1 cellular context compared by ENCODE assay signal in the genomic region with DNA sequence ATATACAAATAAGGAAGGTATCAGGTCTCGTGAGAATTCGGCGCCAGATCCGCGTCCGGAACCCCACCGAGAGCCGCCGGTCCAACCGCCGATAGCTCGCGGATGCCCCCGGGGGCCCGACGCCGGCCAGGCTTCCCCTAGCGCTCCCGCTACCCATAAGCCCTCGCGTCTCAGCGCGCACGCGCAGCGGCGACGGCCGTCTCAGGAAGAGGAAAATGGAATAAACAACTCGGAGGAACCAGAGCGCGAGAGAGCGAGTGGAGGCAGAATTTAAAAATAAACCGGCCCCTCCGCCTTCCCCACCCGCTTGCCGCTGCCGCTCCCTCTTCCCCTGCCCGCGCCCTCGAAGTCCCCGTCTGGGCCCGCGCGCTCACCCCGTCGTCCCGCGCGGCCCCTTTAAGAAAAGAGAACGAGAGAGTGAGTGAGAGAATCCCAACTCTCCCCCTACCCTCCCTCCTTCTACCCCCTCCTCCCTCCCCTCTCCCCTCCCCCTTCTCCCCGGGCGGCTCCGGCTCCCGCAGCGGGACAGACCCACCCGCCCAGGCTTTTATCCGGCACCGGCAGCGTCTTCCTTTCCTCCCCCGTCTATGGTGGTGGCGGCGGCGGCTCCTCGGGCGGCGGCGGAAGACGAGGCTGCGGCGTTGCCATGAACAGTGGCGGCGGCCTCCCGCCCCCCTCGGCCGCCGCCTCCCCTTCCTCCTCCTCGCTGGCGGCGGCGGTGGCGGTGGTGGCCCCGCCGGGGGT.
TF ChIP-seq lines count a peak whose summit lies in the region.

A gene with protein sequence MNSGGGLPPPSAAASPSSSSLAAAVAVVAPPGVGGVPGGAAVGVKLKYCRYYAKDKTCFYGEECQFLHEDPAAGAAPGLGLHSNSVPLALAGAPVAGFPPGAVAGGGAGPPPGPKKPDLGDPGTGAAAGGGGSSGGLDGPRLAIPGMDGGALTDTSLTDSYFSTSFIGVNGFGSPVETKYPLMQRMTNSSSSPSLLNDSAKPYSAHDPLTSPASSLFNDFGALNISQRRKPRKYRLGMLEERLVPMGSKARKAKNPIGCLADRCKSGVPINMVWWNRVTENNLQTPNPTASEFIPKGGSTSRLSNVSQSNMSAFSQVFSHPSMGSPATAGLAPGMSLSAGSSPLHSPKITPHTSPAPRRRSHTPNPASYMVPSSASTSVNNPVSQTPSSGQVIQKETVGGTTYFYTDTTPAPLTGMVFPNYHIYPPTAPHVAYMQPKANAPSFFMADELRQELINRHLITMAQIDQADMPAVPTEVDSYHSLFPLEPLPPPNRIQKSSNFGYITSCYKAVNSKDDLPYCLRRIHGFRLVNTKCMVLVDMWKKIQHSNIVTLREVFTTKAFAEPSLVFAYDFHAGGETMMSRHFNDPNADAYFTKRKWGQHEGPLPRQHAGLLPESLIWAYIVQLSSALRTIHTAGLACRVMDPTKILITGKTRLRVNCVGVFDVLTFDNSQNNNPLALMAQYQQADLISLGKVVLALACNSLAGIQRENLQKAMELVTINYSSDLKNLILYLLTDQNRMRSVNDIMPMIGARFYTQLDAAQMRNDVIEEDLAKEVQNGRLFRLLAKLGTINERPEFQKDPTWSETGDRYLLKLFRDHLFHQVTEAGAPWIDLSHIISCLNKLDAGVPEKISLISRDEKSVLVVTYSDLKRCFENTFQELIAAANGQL (plus strand): TSS at position 534 of the 744 bp plus-strand sequence. CDS start 113 bp downstream, at position 647.

TF ChIP-seq in SK-N-SH, 30 proteins besides CTCF, POLR2A, EP300 and RAD21 (continued from another document):
- TF ChIP-seq, protein P1, sequence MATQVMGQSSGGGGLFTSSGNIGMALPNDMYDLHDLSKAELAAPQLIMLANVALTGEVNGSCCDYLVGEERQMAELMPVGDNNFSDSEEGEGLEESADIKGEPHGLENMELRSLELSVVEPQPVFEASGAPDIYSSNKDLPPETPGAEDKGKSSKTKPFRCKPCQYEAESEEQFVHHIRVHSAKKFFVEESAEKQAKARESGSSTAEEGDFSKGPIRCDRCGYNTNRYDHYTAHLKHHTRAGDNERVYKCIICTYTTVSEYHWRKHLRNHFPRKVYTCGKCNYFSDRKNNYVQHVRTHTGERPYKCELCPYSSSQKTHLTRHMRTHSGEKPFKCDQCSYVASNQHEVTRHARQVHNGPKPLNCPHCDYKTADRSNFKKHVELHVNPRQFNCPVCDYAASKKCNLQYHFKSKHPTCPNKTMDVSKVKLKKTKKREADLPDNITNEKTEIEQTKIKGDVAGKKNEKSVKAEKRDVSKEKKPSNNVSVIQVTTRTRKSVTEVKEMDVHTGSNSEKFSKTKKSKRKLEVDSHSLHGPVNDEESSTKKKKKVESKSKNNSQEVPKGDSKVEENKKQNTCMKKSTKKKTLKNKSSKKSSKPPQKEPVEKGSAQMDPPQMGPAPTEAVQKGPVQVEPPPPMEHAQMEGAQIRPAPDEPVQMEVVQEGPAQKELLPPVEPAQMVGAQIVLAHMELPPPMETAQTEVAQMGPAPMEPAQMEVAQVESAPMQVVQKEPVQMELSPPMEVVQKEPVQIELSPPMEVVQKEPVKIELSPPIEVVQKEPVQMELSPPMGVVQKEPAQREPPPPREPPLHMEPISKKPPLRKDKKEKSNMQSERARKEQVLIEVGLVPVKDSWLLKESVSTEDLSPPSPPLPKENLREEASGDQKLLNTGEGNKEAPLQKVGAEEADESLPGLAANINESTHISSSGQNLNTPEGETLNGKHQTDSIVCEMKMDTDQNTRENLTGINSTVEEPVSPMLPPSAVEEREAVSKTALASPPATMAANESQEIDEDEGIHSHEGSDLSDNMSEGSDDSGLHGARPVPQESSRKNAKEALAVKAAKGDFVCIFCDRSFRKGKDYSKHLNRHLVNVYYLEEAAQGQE (IDR thresholded peaks at IDR 0.05; ENCODE audit: low read depth, low read length) = peak; percentile 24; the same call in 1 of the 2 replicates
- TF ChIP-seq NFIC (IDR thresholded peaks at IDR 0.05; ENCODE audit: borderline replicate concordance) = no peak
- peak; percentile 76 for TF ChIP-seq ELF1 (IDR thresholded peaks at IDR 0.05)
- TF ChIP-seq, protein P2, sequence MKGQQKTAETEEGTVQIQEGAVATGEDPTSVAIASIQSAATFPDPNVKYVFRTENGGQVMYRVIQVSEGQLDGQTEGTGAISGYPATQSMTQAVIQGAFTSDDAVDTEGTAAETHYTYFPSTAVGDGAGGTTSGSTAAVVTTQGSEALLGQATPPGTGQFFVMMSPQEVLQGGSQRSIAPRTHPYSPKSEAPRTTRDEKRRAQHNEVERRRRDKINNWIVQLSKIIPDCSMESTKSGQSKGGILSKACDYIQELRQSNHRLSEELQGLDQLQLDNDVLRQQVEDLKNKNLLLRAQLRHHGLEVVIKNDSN (IDR thresholded peaks at IDR 0.05; ENCODE audit: borderline replicate concordance, low read depth) = no peak
- peak; percentile 27; the same call in 1 of the 2 replicates for TF ChIP-seq SIN3A (IDR thresholded peaks at IDR 0.05; ENCODE audit: borderline replicate concordance, low read depth, low read length)
- TF ChIP-seq NRF1 (IDR thresholded peaks at IDR 0.05; ENCODE audit: low read depth, low read length) = peak; percentile 88
- TF ChIP-seq CHD2 (IDR thresholded peaks at IDR 0.05; ENCODE audit: low read length, partially characterized antibody) = peak; percentile 75
- no peak for TF ChIP-seq JUND (IDR thresholded peaks at IDR 0.05)
- TF ChIP-seq GATA2 (CRISPR knock-in tag; IDR thresholded peaks at IDR 0.05) = no peak
- TF ChIP-seq, protein P3, sequence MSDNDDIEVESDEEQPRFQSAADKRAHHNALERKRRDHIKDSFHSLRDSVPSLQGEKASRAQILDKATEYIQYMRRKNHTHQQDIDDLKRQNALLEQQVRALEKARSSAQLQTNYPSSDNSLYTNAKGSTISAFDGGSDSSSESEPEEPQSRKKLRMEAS (IDR thresholded peaks at IDR 0.05; ENCODE audit: low read depth) = peak; percentile 69
- peak; percentile 59 for TF ChIP-seq YY1 (IDR thresholded peaks at IDR 0.05; ENCODE audit: low read depth)
- TF ChIP-seq MXI1 (IDR thresholded peaks at IDR 0.05; ENCODE audit: low read depth, low read length) = peak; percentile 65; the same call in 1 of the 2 replicates
- TF ChIP-seq GABPA (IDR thresholded peaks at IDR 0.05; ENCODE audit: low read depth) = peak; percentile 19; the same call in 1 of the 2 replicates
- TF ChIP-seq PBX3 (IDR thresholded peaks at IDR 0.05) = peak; percentile 11; the same call in 1 of the 2 replicates
- TF ChIP-seq POLR2AphosphoS5 (IDR thresholded peaks at IDR 0.05; ENCODE audit: low read depth, low read length) = peak; percentile 91
- no peak; the same call in 1 of the 2 replicates for TF ChIP-seq FOSL2 (IDR thresholded peaks at IDR 0.05; ENCODE audit: borderline replicate concordance, low read depth)
- TF ChIP-seq MEF2A (IDR thresholded peaks at IDR 0.05; ENCODE audit: borderline replicate concordance, low read depth) = peak; percentile 48; the same call in 1 of the 2 replicates
- TF ChIP-seq RXRA (IDR thresholded peaks at IDR 0.05; ENCODE audit: borderline replicate concordance, low read depth) = no peak
- TF ChIP-seq, protein P4, sequence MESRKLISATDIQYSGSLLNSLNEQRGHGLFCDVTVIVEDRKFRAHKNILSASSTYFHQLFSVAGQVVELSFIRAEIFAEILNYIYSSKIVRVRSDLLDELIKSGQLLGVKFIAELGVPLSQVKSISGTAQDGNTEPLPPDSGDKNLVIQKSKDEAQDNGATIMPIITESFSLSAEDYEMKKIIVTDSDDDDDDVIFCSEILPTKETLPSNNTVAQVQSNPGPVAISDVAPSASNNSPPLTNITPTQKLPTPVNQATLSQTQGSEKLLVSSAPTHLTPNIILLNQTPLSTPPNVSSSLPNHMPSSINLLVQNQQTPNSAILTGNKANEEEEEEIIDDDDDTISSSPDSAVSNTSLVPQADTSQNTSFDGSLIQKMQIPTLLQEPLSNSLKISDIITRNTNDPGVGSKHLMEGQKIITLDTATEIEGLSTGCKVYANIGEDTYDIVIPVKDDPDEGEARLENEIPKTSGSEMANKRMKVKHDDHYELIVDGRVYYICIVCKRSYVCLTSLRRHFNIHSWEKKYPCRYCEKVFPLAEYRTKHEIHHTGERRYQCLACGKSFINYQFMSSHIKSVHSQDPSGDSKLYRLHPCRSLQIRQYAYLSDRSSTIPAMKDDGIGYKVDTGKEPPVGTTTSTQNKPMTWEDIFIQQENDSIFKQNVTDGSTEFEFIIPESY (IDR thresholded peaks at IDR 0.05; ENCODE audit: borderline replicate concordance, low read depth) = peak; percentile 24; the same call in 1 of the 2 replicates
- TF ChIP-seq FOXJ3 (CRISPR knock-in tag; IDR thresholded peaks at IDR 0.05) = no peak
